In the genomic region with DNA sequence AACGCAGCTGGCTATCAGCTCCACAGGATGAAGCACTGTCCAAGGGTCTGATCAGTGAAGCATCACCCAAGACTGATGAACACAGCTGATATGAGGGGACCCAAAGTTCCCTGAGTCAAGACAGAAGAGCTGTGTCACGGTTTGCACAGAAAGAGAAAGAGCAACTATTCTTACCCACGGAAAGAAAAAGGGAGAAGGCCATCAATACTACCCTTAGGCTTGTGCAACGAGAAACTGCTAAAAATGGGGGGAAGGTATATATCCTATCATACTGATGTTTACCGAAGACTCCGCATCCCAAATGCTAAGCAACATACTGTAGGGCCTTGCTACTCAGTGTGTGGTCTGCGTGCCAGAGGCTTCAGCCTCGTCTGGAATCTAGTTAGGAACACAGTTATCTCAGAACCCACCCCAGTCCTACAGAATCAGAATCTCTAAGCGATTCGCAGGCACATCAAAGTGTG, we compare ENCODE assay signal across 1 cellular context.
A peak's percentile ranks its signal among the peaks of the same experiment; 100 is the strongest.
TF ChIP-seq lines count a peak whose summit lies in the region.

No MANE protein-coding gene starts in this region.

TF ChIP-seq in HepG2, 621 proteins besides CTCF, POLR2A, EP300 and RAD21:
- TF ChIP-seq ATF7 (IDR thresholded peaks at IDR 0.05): no peak
- TF ChIP-seq ATF7 (CRISPR knock-in tag; IDR thresholded peaks at IDR 0.05): no peak
- 0 out of 2 replicates have a peak, but pooled peaks have one; percentile 23 for TF ChIP-seq SP4 (CRISPR knock-in tag; IDR thresholded peaks at IDR 0.05)
- TF ChIP-seq ZNF792 (CRISPR knock-in tag; IDR thresholded peaks at IDR 0.05): 0 out of 2 replicates have a peak, but pooled peaks have one; percentile 17
- TF ChIP-seq MAFK (conservative IDR thresholded peaks at IDR 0.05 in 1 of 2, IDR thresholded peaks at IDR 0.05 in 1 of 2; ENCODE audit: low read length in 2 of 2): peak; percentile 24 to 49; a peak in 2 of 4 replicates
- TF ChIP-seq SAP130 (CRISPR knock-in tag; IDR thresholded peaks at IDR 0.05; ENCODE audit: low read depth): peak; percentile 44
- TF ChIP-seq ZNF850 (CRISPR knock-in tag; conservative IDR thresholded peaks at IDR 0.05): no peak
- TF ChIP-seq FOSL2 (CRISPR knock-in tag; IDR thresholded peaks at IDR 0.05): peak; percentile 26; the same call in 1 of the 2 replicates
- TF ChIP-seq SNAPC2 (CRISPR knock-in tag; IDR thresholded peaks at IDR 0.05): 0 out of 2 replicates have a peak, but pooled peaks have one; percentile 76
- TF ChIP-seq, protein P1, sequence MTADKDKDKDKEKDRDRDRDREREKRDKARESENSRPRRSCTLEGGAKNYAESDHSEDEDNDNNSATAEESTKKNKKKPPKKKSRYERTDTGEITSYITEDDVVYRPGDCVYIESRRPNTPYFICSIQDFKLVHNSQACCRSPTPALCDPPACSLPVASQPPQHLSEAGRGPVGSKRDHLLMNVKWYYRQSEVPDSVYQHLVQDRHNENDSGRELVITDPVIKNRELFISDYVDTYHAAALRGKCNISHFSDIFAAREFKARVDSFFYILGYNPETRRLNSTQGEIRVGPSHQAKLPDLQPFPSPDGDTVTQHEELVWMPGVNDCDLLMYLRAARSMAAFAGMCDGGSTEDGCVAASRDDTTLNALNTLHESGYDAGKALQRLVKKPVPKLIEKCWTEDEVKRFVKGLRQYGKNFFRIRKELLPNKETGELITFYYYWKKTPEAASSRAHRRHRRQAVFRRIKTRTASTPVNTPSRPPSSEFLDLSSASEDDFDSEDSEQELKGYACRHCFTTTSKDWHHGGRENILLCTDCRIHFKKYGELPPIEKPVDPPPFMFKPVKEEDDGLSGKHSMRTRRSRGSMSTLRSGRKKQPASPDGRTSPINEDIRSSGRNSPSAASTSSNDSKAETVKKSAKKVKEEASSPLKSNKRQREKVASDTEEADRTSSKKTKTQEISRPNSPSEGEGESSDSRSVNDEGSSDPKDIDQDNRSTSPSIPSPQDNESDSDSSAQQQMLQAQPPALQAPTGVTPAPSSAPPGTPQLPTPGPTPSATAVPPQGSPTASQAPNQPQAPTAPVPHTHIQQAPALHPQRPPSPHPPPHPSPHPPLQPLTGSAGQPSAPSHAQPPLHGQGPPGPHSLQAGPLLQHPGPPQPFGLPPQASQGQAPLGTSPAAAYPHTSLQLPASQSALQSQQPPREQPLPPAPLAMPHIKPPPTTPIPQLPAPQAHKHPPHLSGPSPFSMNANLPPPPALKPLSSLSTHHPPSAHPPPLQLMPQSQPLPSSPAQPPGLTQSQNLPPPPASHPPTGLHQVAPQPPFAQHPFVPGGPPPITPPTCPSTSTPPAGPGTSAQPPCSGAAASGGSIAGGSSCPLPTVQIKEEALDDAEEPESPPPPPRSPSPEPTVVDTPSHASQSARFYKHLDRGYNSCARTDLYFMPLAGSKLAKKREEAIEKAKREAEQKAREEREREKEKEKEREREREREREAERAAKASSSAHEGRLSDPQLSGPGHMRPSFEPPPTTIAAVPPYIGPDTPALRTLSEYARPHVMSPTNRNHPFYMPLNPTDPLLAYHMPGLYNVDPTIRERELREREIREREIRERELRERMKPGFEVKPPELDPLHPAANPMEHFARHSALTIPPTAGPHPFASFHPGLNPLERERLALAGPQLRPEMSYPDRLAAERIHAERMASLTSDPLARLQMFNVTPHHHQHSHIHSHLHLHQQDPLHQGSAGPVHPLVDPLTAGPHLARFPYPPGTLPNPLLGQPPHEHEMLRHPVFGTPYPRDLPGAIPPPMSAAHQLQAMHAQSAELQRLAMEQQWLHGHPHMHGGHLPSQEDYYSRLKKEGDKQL (CRISPR knock-in tag; IDR thresholded peaks at IDR 0.05; ENCODE audit: low read depth): 0 out of 2 replicates have a peak, but pooled peaks have one; percentile 4
- TF ChIP-seq CREM (IDR thresholded peaks at IDR 0.05): no peak
- TF ChIP-seq CREM (CRISPR knock-in tag; IDR thresholded peaks at IDR 0.05): no peak
- TF ChIP-seq MAFF (IDR thresholded peaks at IDR 0.05; ENCODE audit: low read depth, low read length): peak; percentile 54
- 0 out of 2 replicates have a peak, but pooled peaks have one; percentile 18 for TF ChIP-seq THYN1 (CRISPR knock-in tag; IDR thresholded peaks at IDR 0.05; ENCODE audit: borderline replicate concordance, low read depth)
- no peak for TF ChIP-seq RFX3 (CRISPR knock-in tag; IDR thresholded peaks at IDR 0.05)
- TF ChIP-seq FOXA1 (IDR thresholded peaks at IDR 0.05): no peak
- 0 out of 2 replicates have a peak, but pooled peaks have one; percentile 9 for TF ChIP-seq FOXA1 (CRISPR knock-in tag; IDR thresholded peaks at IDR 0.05)
- TF ChIP-seq, protein P2, sequence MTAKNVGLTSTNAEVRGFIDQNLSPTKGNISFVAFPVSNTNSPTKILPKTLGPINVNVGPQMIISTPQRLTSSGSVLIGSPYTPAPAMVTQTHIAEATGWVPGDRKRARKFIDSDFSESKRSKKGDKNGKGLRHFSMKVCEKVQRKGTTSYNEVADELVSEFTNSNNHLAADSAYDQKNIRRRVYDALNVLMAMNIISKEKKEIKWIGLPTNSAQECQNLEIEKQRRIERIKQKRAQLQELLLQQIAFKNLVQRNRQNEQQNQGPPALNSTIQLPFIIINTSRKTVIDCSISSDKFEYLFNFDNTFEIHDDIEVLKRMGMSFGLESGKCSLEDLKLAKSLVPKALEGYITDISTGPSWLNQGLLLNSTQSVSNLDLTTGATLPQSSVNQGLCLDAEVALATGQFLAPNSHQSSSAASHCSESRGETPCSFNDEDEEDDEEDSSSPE (CRISPR knock-in tag; IDR thresholded peaks at IDR 0.05): 0 out of 2 replicates have a peak, but pooled peaks have one; percentile 31
- TF ChIP-seq, protein P3, sequence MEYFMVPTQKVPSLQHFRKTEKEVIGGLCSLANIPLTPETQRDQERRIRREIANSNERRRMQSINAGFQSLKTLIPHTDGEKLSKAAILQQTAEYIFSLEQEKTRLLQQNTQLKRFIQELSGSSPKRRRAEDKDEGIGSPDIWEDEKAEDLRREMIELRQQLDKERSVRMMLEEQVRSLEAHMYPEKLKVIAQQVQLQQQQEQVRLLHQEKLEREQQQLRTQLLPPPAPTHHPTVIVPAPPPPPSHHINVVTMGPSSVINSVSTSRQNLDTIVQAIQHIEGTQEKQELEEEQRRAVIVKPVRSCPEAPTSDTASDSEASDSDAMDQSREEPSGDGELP (IDR thresholded peaks at IDR 0.05; ENCODE audit: borderline replicate concordance, low read depth): peak; percentile 79
- TF ChIP-seq MXI1 (IDR thresholded peaks at IDR 0.05; ENCODE audit: borderline replicate concordance, low read depth, low read length): 0 out of 3 replicates have a peak, but pooled peaks have one; percentile 32
- no peak for TF ChIP-seq MBD4 (IDR thresholded peaks at IDR 0.05; ENCODE audit: borderline replicate concordance, low read length)
- TF ChIP-seq MAFG (CRISPR knock-in tag; IDR thresholded peaks at IDR 0.05): peak; percentile 77
- TF ChIP-seq, protein P4, sequence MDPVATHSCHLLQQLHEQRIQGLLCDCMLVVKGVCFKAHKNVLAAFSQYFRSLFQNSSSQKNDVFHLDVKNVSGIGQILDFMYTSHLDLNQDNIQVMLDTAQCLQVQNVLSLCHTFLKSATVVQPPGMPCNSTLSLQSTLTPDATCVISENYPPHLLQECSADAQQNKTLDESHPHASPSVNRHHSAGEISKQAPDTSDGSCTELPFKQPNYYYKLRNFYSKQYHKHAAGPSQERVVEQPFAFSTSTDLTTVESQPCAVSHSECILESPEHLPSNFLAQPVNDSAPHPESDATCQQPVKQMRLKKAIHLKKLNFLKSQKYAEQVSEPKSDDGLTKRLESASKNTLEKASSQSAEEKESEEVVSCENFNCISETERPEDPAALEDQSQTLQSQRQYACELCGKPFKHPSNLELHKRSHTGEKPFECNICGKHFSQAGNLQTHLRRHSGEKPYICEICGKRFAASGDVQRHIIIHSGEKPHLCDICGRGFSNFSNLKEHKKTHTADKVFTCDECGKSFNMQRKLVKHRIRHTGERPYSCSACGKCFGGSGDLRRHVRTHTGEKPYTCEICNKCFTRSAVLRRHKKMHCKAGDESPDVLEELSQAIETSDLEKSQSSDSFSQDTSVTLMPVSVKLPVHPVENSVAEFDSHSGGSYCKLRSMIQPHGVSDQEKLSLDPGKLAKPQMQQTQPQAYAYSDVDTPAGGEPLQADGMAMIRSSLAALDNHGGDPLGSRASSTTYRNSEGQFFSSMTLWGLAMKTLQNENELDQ (CRISPR knock-in tag; IDR thresholded peaks at IDR 0.05; ENCODE audit: borderline replicate concordance): 0 out of 2 replicates have a peak, but pooled peaks have one; percentile 8
- TF ChIP-seq MXD4 (CRISPR knock-in tag; IDR thresholded peaks at IDR 0.05): no peak
- TF ChIP-seq, protein P5, sequence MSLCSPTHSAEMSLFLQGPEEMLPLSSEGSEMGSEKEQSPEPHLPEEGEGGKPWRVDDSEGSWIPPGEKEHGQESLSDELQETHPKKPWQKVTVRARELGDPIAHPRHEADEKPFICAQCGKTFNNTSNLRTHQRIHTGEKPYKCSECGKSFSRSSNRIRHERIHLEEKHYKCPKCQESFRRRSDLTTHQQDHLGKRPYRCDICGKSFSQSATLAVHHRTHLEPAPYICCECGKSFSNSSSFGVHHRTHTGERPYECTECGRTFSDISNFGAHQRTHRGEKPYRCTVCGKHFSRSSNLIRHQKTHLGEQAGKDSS (CRISPR knock-in tag; IDR thresholded peaks at IDR 0.05; ENCODE audit: borderline replicate concordance, low read depth): peak; percentile 41; the same call in 1 of the 2 replicates
- TF ChIP-seq SP2 (CRISPR knock-in tag; IDR thresholded peaks at IDR 0.05): peak; percentile 27; the same call in 1 of the 2 replicates
- TF ChIP-seq ZNF274 (CRISPR knock-in tag; IDR thresholded peaks at IDR 0.05): peak; percentile 3; the same call in 1 of the 2 replicates
- TF ChIP-seq ZNF232 (CRISPR knock-in tag; IDR thresholded peaks at IDR 0.05; ENCODE audit: borderline replicate concordance): peak; percentile 65; the same call in 1 of the 2 replicates
- TF ChIP-seq, protein P6, sequence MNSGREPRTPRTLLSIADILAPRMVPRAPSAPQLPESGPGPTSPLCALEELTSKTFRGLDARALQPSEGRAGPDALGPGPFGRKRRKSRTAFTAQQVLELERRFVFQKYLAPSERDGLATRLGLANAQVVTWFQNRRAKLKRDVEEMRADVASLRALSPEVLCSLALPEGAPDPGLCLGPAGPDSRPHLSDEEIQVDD (CRISPR knock-in tag; IDR thresholded peaks at IDR 0.05; ENCODE audit: borderline replicate concordance): no peak; the same call in 1 of the 2 replicates
- TF ChIP-seq, protein P7, sequence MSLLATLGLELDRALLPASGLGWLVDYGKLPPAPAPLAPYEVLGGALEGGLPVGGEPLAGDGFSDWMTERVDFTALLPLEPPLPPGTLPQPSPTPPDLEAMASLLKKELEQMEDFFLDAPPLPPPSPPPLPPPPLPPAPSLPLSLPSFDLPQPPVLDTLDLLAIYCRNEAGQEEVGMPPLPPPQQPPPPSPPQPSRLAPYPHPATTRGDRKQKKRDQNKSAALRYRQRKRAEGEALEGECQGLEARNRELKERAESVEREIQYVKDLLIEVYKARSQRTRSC (CRISPR knock-in tag; IDR thresholded peaks at IDR 0.05; ENCODE audit: low read depth): no peak
- TF ChIP-seq SIN3A (IDR thresholded peaks at IDR 0.05; ENCODE audit: borderline replicate concordance, low read depth, low read length): peak; percentile 53; the same call in 1 of the 2 replicates
- TF ChIP-seq SMYD3 (CRISPR knock-in tag; IDR thresholded peaks at IDR 0.05): peak; percentile 73
- TF ChIP-seq ZFP62 (CRISPR knock-in tag; IDR thresholded peaks at IDR 0.05): no peak
- TF ChIP-seq, protein P8, sequence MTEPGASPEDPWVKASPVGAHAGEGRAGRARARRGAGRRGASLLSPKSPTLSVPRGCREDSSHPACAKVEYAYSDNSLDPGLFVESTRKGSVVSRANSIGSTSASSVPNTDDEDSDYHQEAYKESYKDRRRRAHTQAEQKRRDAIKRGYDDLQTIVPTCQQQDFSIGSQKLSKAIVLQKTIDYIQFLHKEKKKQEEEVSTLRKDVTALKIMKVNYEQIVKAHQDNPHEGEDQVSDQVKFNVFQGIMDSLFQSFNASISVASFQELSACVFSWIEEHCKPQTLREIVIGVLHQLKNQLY (CRISPR knock-in tag; IDR thresholded peaks at IDR 0.05): peak; percentile 34; the same call in 1 of the 2 replicates
- TF ChIP-seq HDAC2 (CRISPR knock-in tag; IDR thresholded peaks at IDR 0.05): 0 out of 2 replicates have a peak, but pooled peaks have one; percentile 14
- 0 out of 2 replicates have a peak, but pooled peaks have one; percentile 16 for TF ChIP-seq ZNF44 (CRISPR knock-in tag; IDR thresholded peaks at IDR 0.05)
- peak; percentile 10; the same call in 1 of the 2 replicates for TF ChIP-seq ZNF136 (CRISPR knock-in tag; IDR thresholded peaks at IDR 0.05; ENCODE audit: low read depth)
- TF ChIP-seq, protein P9, sequence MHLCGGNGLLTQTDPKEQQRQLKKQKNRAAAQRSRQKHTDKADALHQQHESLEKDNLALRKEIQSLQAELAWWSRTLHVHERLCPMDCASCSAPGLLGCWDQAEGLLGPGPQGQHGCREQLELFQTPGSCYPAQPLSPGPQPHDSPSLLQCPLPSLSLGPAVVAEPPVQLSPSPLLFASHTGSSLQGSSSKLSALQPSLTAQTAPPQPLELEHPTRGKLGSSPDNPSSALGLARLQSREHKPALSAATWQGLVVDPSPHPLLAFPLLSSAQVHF (CRISPR knock-in tag; IDR thresholded peaks at IDR 0.05): no peak
- TF ChIP-seq ZSCAN25 (CRISPR knock-in tag; IDR thresholded peaks at IDR 0.05): 0 out of 2 replicates have a peak, but pooled peaks have one; percentile 12
- TF ChIP-seq, protein P10, sequence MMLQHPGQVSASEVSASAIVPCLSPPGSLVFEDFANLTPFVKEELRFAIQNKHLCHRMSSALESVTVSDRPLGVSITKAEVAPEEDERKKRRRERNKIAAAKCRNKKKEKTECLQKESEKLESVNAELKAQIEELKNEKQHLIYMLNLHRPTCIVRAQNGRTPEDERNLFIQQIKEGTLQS (CRISPR knock-in tag; IDR thresholded peaks at IDR 0.05): peak; percentile 39; the same call in 1 of the 2 replicates
- no peak for TF ChIP-seq SSRP1 (CRISPR knock-in tag; IDR thresholded peaks at IDR 0.05)
- peak; percentile 35; the same call in 1 of the 2 replicates for TF ChIP-seq NCOA2 (CRISPR knock-in tag; IDR thresholded peaks at IDR 0.05)
TF ChIP-seq in HepG2: peak in this region for 28.
